20 cellular contexts compared by ENCODE assay signal in the genomic region with DNA sequence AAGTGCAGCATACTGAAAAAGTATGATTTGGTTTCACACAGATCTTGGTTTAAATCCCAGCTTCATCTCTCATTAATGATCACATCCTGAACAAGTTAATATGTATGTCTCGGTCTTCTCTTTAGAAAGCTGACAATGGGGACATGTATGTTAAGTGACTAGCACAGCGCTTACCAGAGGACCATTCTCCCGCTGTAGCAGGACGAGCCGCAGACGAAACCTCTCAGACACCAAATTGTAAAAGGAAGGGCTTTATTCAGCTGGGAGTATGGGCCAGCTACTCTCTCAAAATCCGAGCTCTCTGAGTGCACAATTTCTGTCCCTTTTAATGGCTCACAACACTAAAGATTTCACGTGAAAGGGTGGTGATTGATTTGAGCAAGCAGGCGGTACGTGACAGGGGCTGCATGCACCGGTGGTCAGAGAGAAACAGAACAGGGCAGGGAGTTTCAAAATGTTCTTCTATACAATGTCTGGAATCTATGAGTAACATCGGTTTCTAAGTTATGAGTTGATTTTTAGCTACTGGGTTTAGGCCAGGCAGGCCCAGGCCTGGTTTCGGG.
DNase-seq lines count a peak whose midpoint lies in the region; ATAC-seq, FAIRE-seq and TF ChIP-seq lines count a peak whose summit lies in the region.
"Had no signal": no experiment of that assay in that cellular context is flagged by ENCODE, and none has a peak within 500 bp of the region (broad histone marks: within the 10 kb centered on the region; RNA-seq: fewer than 3 reads in every experiment).

No MANE protein-coding gene starts in this region.

- H3K9me3 ChIP-seq in IMR-90 (ENCODE audit: control insufficient read depth, insufficient read depth, low read length), result no peaks in the 10 kb centered on the region
- H3K9me3 ChIP-seq: BLaER1, SJSA1 had no signal

- TF ChIP-seq CTCF in IMR-90 (conservative IDR thresholded peaks at IDR 0.05; ENCODE audit: low read depth, low read length) (no peak), bronchial epithelial cell (IDR thresholded peaks at IDR 0.05; ENCODE audit: insufficient read depth, low read length, severe bottlenecking) (no peak), mesothelial cell of epicardium (IDR thresholded peaks at IDR 0.05; ENCODE audit: unreplicated experiment) (no peak)

- no CpG with 5 or more reads among the region's 13 CpGs for WGBS in IMR-90 (ENCODE audit: extremely low coverage in 2 of 2, insufficient read length in 1 of 2), 2 experiments

- no peak for ATAC-seq in IMR-90 (ENCODE audit: low read depth)
- ATAC-seq in HG03457 (IDR thresholded peaks at IDR 0.05; ENCODE audit: unreplicated experiment), result no peak
- ATAC-seq: CD8-positive, alpha-beta T cell; Panc1 had no signal

- no peak for TF ChIP-seq RAD21 in IMR-90 (IDR thresholded peaks at IDR 0.05; ENCODE audit: low read length)

- H3K4me2 ChIP-seq in IMR-90 (ENCODE audit: low read depth, low read length), result no peak overlapping the region
- H3K4me2 ChIP-seq: BLaER1 had no signal

- no peak overlapping the region for H2BK15ac ChIP-seq in IMR-90 (ENCODE audit: low read depth, low read length)

- no peak overlapping the region for H3K4me3 Mint-ChIP-seq in mesothelial cell of epicardium
- H3K4me3 Mint-ChIP-seq: CD8-positive, alpha-beta T cell; HFFc6 had no signal

- TF ChIP-seq POLR2A in IMR-90 (IDR thresholded peaks at IDR 0.05; ENCODE audit: low read depth, low read length), result no peak

- H3K79me1 ChIP-seq in IMR-90 (ENCODE audit: low read depth in 1 of 2, low read length in 2 of 2), result no peaks in the 10 kb centered on the region

- no peak overlapping the region for H3K14ac ChIP-seq in IMR-90 (replicated peaks; ENCODE audit: low read depth, low read length)

- H3K27me3 ChIP-seq in IMR-90 (ENCODE audit: control insufficient read depth, insufficient read depth, low read length) (no peaks in the 10 kb centered on the region), bronchial epithelial cell (ENCODE audit: control insufficient read depth, insufficient read depth, low read length) (no peaks in the 10 kb centered on the region)
- H3K27me3 ChIP-seq: BLaER1, SJSA1 had no signal

- H3K4me1 Mint-ChIP-seq in mesothelial cell of epicardium, result peaks cover 14% of the 10 kb centered on the region

- no peak overlapping the region for H4K8ac ChIP-seq in IMR-90 (ENCODE audit: low read depth in 2 of 2, low read length in 2 of 2)

- no peak overlapping the region for H3K23ac ChIP-seq in IMR-90 (ENCODE audit: low read depth, low read length)

- no peak overlapping the region for H2BK120ac ChIP-seq in IMR-90 (ENCODE audit: low read depth, low read length)

- intact Hi-C loops in IMR-90 (cut with micrococcal nuclease), result no loop called here
- intact Hi-C loops in posterior cingulate gyrus (cut with DNase I), result no loop called here

- no peak overlapping the region for H2BK20ac ChIP-seq in IMR-90 (ENCODE audit: low read depth, low read length)

- H4K20me1 ChIP-seq in IMR-90 (ENCODE audit: insufficient read depth, low read length), result no peaks in the 10 kb centered on the region
- H4K20me1 ChIP-seq: BLaER1 had no signal

- H3K56ac ChIP-seq in IMR-90 (ENCODE audit: extremely low read depth, insufficient read depth, low read length), result 0 out of 2 replicates have a peak overlapping the region, but pooled peaks have one; percentile 5

- H2AFZ ChIP-seq in IMR-90 (replicated peaks; ENCODE audit: low read length, poor library complexity), result no peak overlapping the region

- CTCF ChIA-PET in IMR-90 (lab: Yijun Ruan, JAX), result no interaction called here

- FAIRE-seq in bronchial epithelial cell (lab: Jason Lieb, UNC), result peak; percentile 40
- FAIRE-seq: H54 had no signal

- H3K27ac Mint-ChIP-seq in mesothelial cell of epicardium, result peak overlapping the region; percentile 94
- H3K27ac Mint-ChIP-seq: CD8-positive, alpha-beta T cell; HFFc6 had no signal

- H3K4me3 ChIP-seq in IMR-90 (ENCODE audit: insufficient read depth, low read depth, low read length) (no peak overlapping the region), bronchial epithelial cell (ENCODE audit: low read depth, low read length) (no peak overlapping the region)
- H3K4me3 ChIP-seq: BLaER1, SJSA1 had no signal

- H3K18ac ChIP-seq in IMR-90 (ENCODE audit: low read depth, low read length), result no peak overlapping the region

- H3K9me3 Mint-ChIP-seq in mesothelial cell of epicardium, result no peaks in the 10 kb centered on the region
- H3K9me3 Mint-ChIP-seq: CD8-positive, alpha-beta T cell; HFFc6 had no signal

- no peak overlapping the region for H3K27ac ChIP-seq in IMR-90 (ENCODE audit: insufficient read depth, low read length)
- H3K27ac ChIP-seq: BLaER1, SJSA1 had no signal

- H3K4ac ChIP-seq in IMR-90 (ENCODE audit: low read depth, low read length), result no peak overlapping the region

- no peak overlapping the region for H4K91ac ChIP-seq in IMR-90 (ENCODE audit: insufficient read depth, low read depth, low read length)

- dilution Hi-C loops in IMR-90 (cut with HindIII; ENCODE audit: low sequenced_read_pairs, unreplicated experiment), result no loop called here

- BruUV-seq in IMR-90 (replicated peaks; lab: Mats Ljungman, UMichigan), result no TSS peak

- DNase-seq in IMR-90, result no peak
- DNase-seq in bronchial epithelial cell (ENCODE audit: low read depth), result no peak
- no peak for DNase-seq in mesothelial cell of epicardium (ENCODE audit: low spot score in 2 of 2, unreplicated experiment in 2 of 2)
- DNase-seq in retina, result peak; percentile 49
- DNase-seq in ureter (ENCODE audit: low spot score), result no peak
- DNase-seq in inferior parietal cortex (ENCODE audit: extremely low spot score), result no peak
- no peak for DNase-seq in posterior cingulate gyrus
- DNase-seq: Calu3; CD8-positive, alpha-beta T cell; DMS79; HFFc6; KBM-7; MV-4-11; NCI-H1694 treated with DMSO at 0.1 percent for 48 hours; NCI-H446 treated with DMSO at 0.1 percent for 48 hours had no signal

- no peak overlapping the region for H2AK9ac ChIP-seq in IMR-90 (replicated peaks; ENCODE audit: low read depth, low read length, poor library complexity)

- POLR2A ChIA-PET in IMR-90 (lab: Charles Lee; ENCODE audit: unreplicated experiment), result no interaction called here

- H3K36me3 Mint-ChIP-seq in mesothelial cell of epicardium, result no peaks in the 10 kb centered on the region
- H3K36me3 Mint-ChIP-seq: CD8-positive, alpha-beta T cell had no signal

- no peak overlapping the region for H3K9ac ChIP-seq in IMR-90 (ENCODE audit: low read depth, low read length)
- H3K9ac ChIP-seq: BLaER1 had no signal

- H3K9me1 ChIP-seq in IMR-90 (ENCODE audit: insufficient read depth, low read length), result no peaks in the 10 kb centered on the region

- no peaks in the 10 kb centered on the region for H3K27me3 Mint-ChIP-seq in mesothelial cell of epicardium (ENCODE audit: low read depth)

- in situ Hi-C loops in IMR-90 (cut with MboI; ENCODE audit: low sequenced_read_pairs), result no loop called here

- H3K36me3 ChIP-seq in IMR-90 (ENCODE audit: control insufficient read depth, insufficient read depth, low read length) (no peaks in the 10 kb centered on the region), bronchial epithelial cell (ENCODE audit: control insufficient read depth, insufficient read depth, low read length) (no peaks in the 10 kb centered on the region)
- H3K36me3 ChIP-seq: BLaER1, SJSA1 had no signal

- no peak overlapping the region for H2AK5ac ChIP-seq in IMR-90 (ENCODE audit: low read depth, low read length)

- no peak overlapping the region for H2BK5ac ChIP-seq in IMR-90 (ENCODE audit: low read depth, low read length, poor library complexity, severe bottlenecking)

- no peaks in the 10 kb centered on the region for H3K4me1 ChIP-seq in IMR-90 (ENCODE audit: control insufficient read depth, insufficient read depth, low read length)
- H3K4me1 ChIP-seq: BLaER1, SJSA1 had no signal

- no peak overlapping the region for H4K5ac ChIP-seq in IMR-90 (ENCODE audit: low read depth, low read length)

TF ChIP-seq in IMR-90, 13 proteins besides CTCF, POLR2A, EP300 and RAD21:
- TF ChIP-seq RCOR1 (IDR thresholded peaks at IDR 0.05; ENCODE audit: insufficient replicate concordance, low read length), result no peak
- no peak for TF ChIP-seq NFE2L2 (IDR thresholded peaks at IDR 0.05; ENCODE audit: low read depth, low read length)
- TF ChIP-seq MAFK (IDR thresholded peaks at IDR 0.05; ENCODE audit: low read depth, low read length), result no peak
- TF ChIP-seq MXI1 (IDR thresholded peaks at IDR 0.05; ENCODE audit: borderline replicate concordance, low read depth, low read length), result no peak
- TF ChIP-seq FOS (IDR thresholded peaks at IDR 0.05; ENCODE audit: low read depth, low read length), result no peak
- TF ChIP-seq, protein P1, sequence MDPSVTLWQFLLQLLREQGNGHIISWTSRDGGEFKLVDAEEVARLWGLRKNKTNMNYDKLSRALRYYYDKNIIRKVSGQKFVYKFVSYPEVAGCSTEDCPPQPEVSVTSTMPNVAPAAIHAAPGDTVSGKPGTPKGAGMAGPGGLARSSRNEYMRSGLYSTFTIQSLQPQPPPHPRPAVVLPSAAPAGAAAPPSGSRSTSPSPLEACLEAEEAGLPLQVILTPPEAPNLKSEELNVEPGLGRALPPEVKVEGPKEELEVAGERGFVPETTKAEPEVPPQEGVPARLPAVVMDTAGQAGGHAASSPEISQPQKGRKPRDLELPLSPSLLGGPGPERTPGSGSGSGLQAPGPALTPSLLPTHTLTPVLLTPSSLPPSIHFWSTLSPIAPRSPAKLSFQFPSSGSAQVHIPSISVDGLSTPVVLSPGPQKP (IDR thresholded peaks at IDR 0.05; ENCODE audit: borderline replicate concordance, low read depth, low read length), result no peak
- TF ChIP-seq RFX5 (IDR thresholded peaks at IDR 0.05; ENCODE audit: low read depth, low read length), result no peak
- TF ChIP-seq CHD1 (IDR thresholded peaks at IDR 0.05; ENCODE audit: low read depth, low read length), result no peak
- no peak for TF ChIP-seq CEBPB (IDR thresholded peaks at IDR 0.05; ENCODE audit: low read depth, low read length)
- TF ChIP-seq MAZ (IDR thresholded peaks at IDR 0.05; ENCODE audit: borderline replicate concordance, low read depth, low read length), result no peak
- TF ChIP-seq SMC3 (IDR thresholded peaks at IDR 0.05; ENCODE audit: low read depth, low read length), result no peak
- TF ChIP-seq, protein P2, sequence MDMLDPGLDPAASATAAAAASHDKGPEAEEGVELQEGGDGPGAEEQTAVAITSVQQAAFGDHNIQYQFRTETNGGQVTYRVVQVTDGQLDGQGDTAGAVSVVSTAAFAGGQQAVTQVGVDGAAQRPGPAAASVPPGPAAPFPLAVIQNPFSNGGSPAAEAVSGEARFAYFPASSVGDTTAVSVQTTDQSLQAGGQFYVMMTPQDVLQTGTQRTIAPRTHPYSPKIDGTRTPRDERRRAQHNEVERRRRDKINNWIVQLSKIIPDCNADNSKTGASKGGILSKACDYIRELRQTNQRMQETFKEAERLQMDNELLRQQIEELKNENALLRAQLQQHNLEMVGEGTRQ (IDR thresholded peaks at IDR 0.05; ENCODE audit: low read depth, low read length), result no peak
- no peak for TF ChIP-seq BHLHE40 (IDR thresholded peaks at IDR 0.05; ENCODE audit: low read depth, low read length)
TF ChIP-seq in IMR-90: peak in this region for 0.
